In genomic region chr2:133264951-133265949, GRCh38 we compare ENCODE assay signal across 8 cellular contexts.
DNase-seq lines count a peak whose midpoint lies in the region; ATAC-seq and TF ChIP-seq lines count a peak whose summit lies in the region.

No MANE protein-coding gene starts in this region.

- no peaks in the 10 kb centered on the region for H4K20me1 ChIP-seq in osteoblast (ENCODE audit: insufficient read depth, low read length)
- no peaks in the 10 kb centered on the region for H4K20me1 ChIP-seq in OCI-LY7 (ENCODE audit: insufficient read depth, low read length)

- no peaks in the 10 kb centered on the region for H3K27me3 ChIP-seq in NT2/D1 (ENCODE audit: insufficient read depth, insufficient read length)
- H3K27me3 ChIP-seq in osteoblast (ENCODE audit: insufficient read depth, low read length) = no peaks in the 10 kb centered on the region
- H3K27me3 ChIP-seq in SJCRH30 = no peaks in the 10 kb centered on the region

- no peak for ATAC-seq in GM19023 (IDR thresholded peaks at IDR 0.05; ENCODE audit: unreplicated experiment)

- H3K9ac ChIP-seq in NT2/D1 (ENCODE audit: insufficient read length, low read depth) = peak overlapping the region; percentile 77

- H3K9me3 ChIP-seq in NT2/D1 (ENCODE audit: insufficient read depth, low read length) (no peaks in the 10 kb centered on the region), osteoblast (ENCODE audit: low read depth, low read length) (no peaks in the 10 kb centered on the region), SJCRH30 (replicated peaks) (no peaks in the 10 kb centered on the region), OCI-LY7 (ENCODE audit: low read length) (no peaks in the 10 kb centered on the region)

- no peaks in the 10 kb centered on the region for H3K9me2 ChIP-seq in OCI-LY7 (ENCODE audit: insufficient read depth, low read length)

- DNase-seq in EL (peak; percentile 23), NT2/D1 (ENCODE audit: low read depth, low spot score) (no peak), glomerular visceral epithelial cell (ENCODE audit: extremely low spot score) (peak; percentile 6), osteoblast (ENCODE audit: insufficient read length, low spot score, missing footprints) (peak; percentile 85), SJCRH30 (no peak), OCI-LY7 (ENCODE audit: low spot score) (no peak), T1000 (lab: John Stamatoyannopoulos, UW) (no peak)

- H2AFZ ChIP-seq in osteoblast (ENCODE audit: low read length) (peak overlapping the region; percentile 62), OCI-LY7 (ENCODE audit: low read length) (no peak overlapping the region)

- no peaks in the 10 kb centered on the region for H3K36me3 ChIP-seq in NT2/D1 (ENCODE audit: insufficient read depth, insufficient read length, low read length)
- H3K36me3 ChIP-seq in osteoblast (ENCODE audit: insufficient read depth, low read length) = no peaks in the 10 kb centered on the region
- no peaks in the 10 kb centered on the region for H3K36me3 ChIP-seq in SJCRH30
- H3K36me3 ChIP-seq in OCI-LY7 (ENCODE audit: insufficient read depth, low read length) = no peaks in the 10 kb centered on the region

- H3K4me2 ChIP-seq in osteoblast (ENCODE audit: insufficient read depth, low read length) = peak overlapping the region; percentile 83
- H3K4me2 ChIP-seq in OCI-LY7 (ENCODE audit: low read length) = no peak overlapping the region

- H3K27ac ChIP-seq in osteoblast (ENCODE audit: low read depth, low read length) = no peak overlapping the region
- H3K27ac ChIP-seq in SJCRH30 = no peak overlapping the region
- no peak overlapping the region for H3K27ac ChIP-seq in OCI-LY7 (ENCODE audit: low read depth, low read length, poor library complexity, severe bottlenecking)

- intact Hi-C loops in OCI-LY7 (cut with micrococcal nuclease; ENCODE audit: unreplicated experiment) = no loop called here

- H3K4me3 ChIP-seq in NT2/D1 (ENCODE audit: insufficient read length, low read depth) = peak overlapping the region; percentile 70
- H3K4me3 ChIP-seq in osteoblast (ENCODE audit: insufficient read depth, low read length) = peak overlapping the region; percentile 71
- H3K4me3 ChIP-seq in SJCRH30 = no peak overlapping the region
- H3K4me3 ChIP-seq in OCI-LY7 (ENCODE audit: low read depth, low read length, poor library complexity, severe bottlenecking) = no peak overlapping the region

- no peak for TF ChIP-seq CTCF in osteoblast (IDR thresholded peaks at IDR 0.05; ENCODE audit: extremely low read depth, low read depth, low read length)
- TF ChIP-seq CTCF in OCI-LY7 (conservative IDR thresholded peaks at IDR 0.05; ENCODE audit: low read length) = no peak

- no peaks in the 10 kb centered on the region for H3K79me2 ChIP-seq in osteoblast (ENCODE audit: insufficient read depth, low read length)
- no peaks in the 10 kb centered on the region for H3K79me2 ChIP-seq in OCI-LY7 (ENCODE audit: insufficient read depth, low read depth, low read length)

- CTCF ChIA-PET in OCI-LY7 (lab: Charles Lee; ENCODE audit: unreplicated experiment) = no interaction called here

- no TSS peak for BruUV-seq in OCI-LY7 (replicated peaks; lab: Mats Ljungman, UMichigan)

- H3K4me1 ChIP-seq in NT2/D1 (ENCODE audit: insufficient read depth, insufficient read length) (no peaks in the 10 kb centered on the region), osteoblast (ENCODE audit: insufficient read depth, low read length) (peaks cover 21% of the 10 kb centered on the region), SJCRH30 (no peaks in the 10 kb centered on the region), OCI-LY7 (ENCODE audit: insufficient read depth, low read length, poor library complexity, severe bottlenecking) (no peaks in the 10 kb centered on the region)

- POLR2A ChIA-PET in OCI-LY7 (lab: Charles Lee) = interaction anchor here (0.7 to 1.4 kb wide), 2 partner anchors 16 to 268 kb away, joined by 3 to 4 read pairs; no protein-coding TSS in a partner anchor

Comparison
In these comparisons a context has a peak if more than half of its experiments do, and no peak if none do; other contexts are left out.
1. DNase-seq: peak in EL (single experiment), glomerular visceral epithelial cell (single experiment) and osteoblast (single experiment); none in NT2/D1 (single experiment), SJCRH30 (0 of 2), OCI-LY7 (single experiment) and T1000 (single experiment).
2. H3K4me3 ChIP-seq: peak in NT2/D1 (single experiment) and osteoblast (single experiment); none in SJCRH30 (single experiment) and OCI-LY7 (single experiment).